22 cellular contexts compared by ENCODE assay signal in genomic region chr9:116467740-116468351, GRCh38.
"Had no signal": no experiment of that assay in that cellular context is flagged by ENCODE, and none has a peak within 500 bp of the region (broad histone marks: within the 10 kb centered on the region; RNA-seq: fewer than 3 reads in every experiment).

No MANE protein-coding gene starts in this region.

- H3K27me3 ChIP-seq: body of pancreas had no signal

- H3K27ac ChIP-seq: VCaP had no signal

- H3K9me3 ChIP-seq: body of pancreas had no signal

- ATAC-seq: activated T-cell treated with anti-CD3 and anti-CD28 coated beads, Interleukin-2, amount 50 U/mL, for 72 hours; body of pancreas; T-cell had no signal

- DNase-seq: activated CD4-positive, alpha-beta memory T cell treated with anti-CD3 and anti-CD28 coated beads, Interleukin-2, amount 10 ng/mL, durations not matched to agents 7 days and 5 days; activated CD4-positive, alpha-beta T cell treated with anti-CD3 and anti-CD28 coated beads for 36 hours; activated CD4-positive, alpha-beta T cell treated with anti-CD3 and anti-CD28 coated beads, Interleukin-2, amount 50 U/mL, for 1 hour; activated CD4-positive, CD25-positive, alpha-beta regulatory T cell; activated CD8-positive, alpha-beta memory T cell treated with anti-CD3 and anti-CD28 coated beads, Interleukin-2, amount 50 U/mL, for 4 hours; activated gamma-delta T cell treated with Interleukin-2 at 50 U/mL for 16 hours; activated naive CD4-positive, alpha-beta T cell treated with anti-CD3 and anti-CD28 coated beads, Interleukin-2, amount 10 ng/mL, durations not matched to agents 7 days and 5 days; activated naive CD8-positive, alpha-beta T cell treated with anti-CD3 and anti-CD28 coated beads for 36 hours; activated T-cell treated with anti-CD3 and anti-CD28 coated beads, Interleukin-2, amount 50 U/mL, for 72 hours; anterior cingulate cortex; body of pancreas; KG1; NCI-H1092 treated with DMSO at 0.1 percent for 48 hours; NCI-H1417 treated with DMSO at 0.1 percent for 48 hours; NCI-H1694 treated with DMSO at 0.1 percent for 48 hours; NCI-H2029 treated with DMSO at 0.1 percent for 48 hours; NCI-H345; NCI-H510A; NCI-H526 treated with DMSO at 0.1 percent for 48 hours; T-cell had no signal

- H3K4me3 ChIP-seq: body of pancreas, SK-N-MC had no signal
